ENCODE assay signal across 15 cellular contexts in the genomic region with DNA sequence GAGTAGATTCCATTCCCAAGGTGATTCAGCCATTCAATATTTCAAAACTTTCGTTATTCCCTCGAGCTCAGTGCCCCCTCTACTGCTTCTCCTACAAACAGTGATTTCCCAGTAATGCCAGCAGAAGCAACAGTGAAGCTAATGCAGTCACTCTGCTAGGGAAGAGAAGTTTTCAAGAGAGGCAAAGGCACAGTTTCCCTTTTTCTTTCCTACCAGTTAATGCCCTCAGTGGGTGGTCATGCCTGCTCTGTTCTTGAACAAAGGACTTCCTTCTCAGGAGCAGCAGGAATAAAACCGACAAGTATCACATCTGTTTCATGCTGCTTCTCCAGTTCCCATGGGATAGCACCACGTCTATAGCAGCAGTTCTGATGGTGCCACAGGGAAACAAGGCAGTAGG.
DNase-seq lines count a peak whose midpoint lies in the region; FAIRE-seq and TF ChIP-seq lines count a peak whose summit lies in the region.
"Had no signal": no experiment of that assay in that cellular context is flagged by ENCODE, and none has a peak within 500 bp of the region (broad histone marks: within the 10 kb centered on the region; RNA-seq: fewer than 3 reads in every experiment).

No MANE protein-coding gene starts in this region.

- peak overlapping the region; percentile 50 for H3K9ac ChIP-seq in endodermal cell (ENCODE audit: extremely low read depth, low read length, poor library complexity, severe bottlenecking)
- H3K9ac ChIP-seq: KMS-11 had no signal

- H3K27ac ChIP-seq in endodermal cell (ENCODE audit: low read depth, low read length) = peak overlapping the region; percentile 80
- H3K27ac ChIP-seq: epithelial cell of prostate, KMS-11, skin epidermis had no signal

- H3K27me3 Mint-ChIP-seq in endodermal cell (ENCODE audit: insufficient read depth) = no peaks in the 10 kb centered on the region
- no peaks in the 10 kb centered on the region for H3K27me3 Mint-ChIP-seq in osteocyte (ENCODE audit: unreplicated experiment)

- no peaks in the 10 kb centered on the region for H3K9me3 ChIP-seq in endodermal cell (ENCODE audit: control insufficient read depth, low read length)

- peaks cover 4% of the 10 kb centered on the region for H3K36me3 Mint-ChIP-seq in endodermal cell (ENCODE audit: low read depth)
- H3K36me3 Mint-ChIP-seq in osteocyte (ENCODE audit: unreplicated experiment) = no peaks in the 10 kb centered on the region
- H3K36me3 Mint-ChIP-seq: stimulated activated effector memory CD8-positive, alpha-beta T cell treated with anti-CD3 and anti-CD28 coated beads, Interleukin-12 subunit alpha, Interleukin-12 subunit beta, amount 100 ng/mL, for 72 hours had no signal

- peaks cover 48% of the 10 kb centered on the region for H3K4me1 Mint-ChIP-seq in endodermal cell
- peaks cover 10% of the 10 kb centered on the region for H3K4me1 Mint-ChIP-seq in osteocyte (ENCODE audit: unreplicated experiment)
- H3K4me1 Mint-ChIP-seq: stimulated activated effector memory CD8-positive, alpha-beta T cell treated with anti-CD3 and anti-CD28 coated beads, Interleukin-12 subunit alpha, Interleukin-12 subunit beta, amount 100 ng/mL, for 72 hours had no signal

- no peak for FAIRE-seq in H54 (lab: Jason Lieb, UNC)

- 0 to 1% methylated on average over 4 of the region's 4 CpGs for WGBS in endodermal cell (ENCODE audit: insufficient coverage in 1 of 2, insufficient read length in 1 of 2), 2 experiments

- TF ChIP-seq CTCF in endodermal cell (conservative IDR thresholded peaks at IDR 0.05) (peak; percentile 43), osteocyte (IDR thresholded peaks at IDR 0.05) (peak; percentile 54)

- H3K27ac Mint-ChIP-seq in endodermal cell (peak overlapping the region; percentile 76), osteocyte (ENCODE audit: unreplicated experiment) (peak overlapping the region; percentile 79)
- H3K27ac Mint-ChIP-seq: stimulated activated effector memory CD8-positive, alpha-beta T cell treated with anti-CD3 and anti-CD28 coated beads, Interleukin-12 subunit alpha, Interleukin-12 subunit beta, amount 100 ng/mL, for 72 hours had no signal

- H3K4me1 ChIP-seq in endodermal cell (ENCODE audit: control insufficient read depth, insufficient read depth, low read length) = peaks cover 21% of the 10 kb centered on the region

- H3K4me3 Mint-ChIP-seq in endodermal cell (peak overlapping the region; percentile 20), osteocyte (ENCODE audit: unreplicated experiment) (peak overlapping the region; percentile 38)
- H3K4me3 Mint-ChIP-seq: stimulated activated effector memory CD8-positive, alpha-beta T cell treated with anti-CD3 and anti-CD28 coated beads, Interleukin-12 subunit alpha, Interleukin-12 subunit beta, amount 100 ng/mL, for 72 hours had no signal

- H3K4me3 ChIP-seq in endodermal cell (ENCODE audit: low read length) = peak overlapping the region; percentile 71
- H3K4me3 ChIP-seq: skin epidermis had no signal

- no peak for TF ChIP-seq POLR2A in H54 (IDR thresholded peaks at IDR 0.05; ENCODE audit: low read depth, low read length)

- DNase-seq in NCI-H1092 treated with DMSO at 0.1 percent for 48 hours (lab: John Stamatoyannopoulos, UW) (peak; percentile 78), NCI-H1092 (lab: John Stamatoyannopoulos, UW) (no peak), NCI-H2171 treated with DMSO at 0.1 percent for 48 hours (lab: John Stamatoyannopoulos, UW) (peak; percentile 78), endodermal cell (peak; percentile 95), osteocyte (ENCODE audit: extremely low spot score, unreplicated experiment) (no peak), NCI-H1436 treated with DMSO at 0.1 percent for 48 hours (lab: John Stamatoyannopoulos, UW) (no peak), islet precursor cell (no peak), H54 (ENCODE audit: insufficient read length, low spot score) (no peak)
- DNase-seq: 8988T; activated CD4-positive, alpha-beta T cell treated with anti-CD3 and anti-CD28 coated beads, Interleukin-2, amount 50 U/mL, for 1 hour; left ventricle myocardium superior had no signal

- no peaks in the 10 kb centered on the region for H3K27me3 ChIP-seq in endodermal cell (ENCODE audit: control insufficient read depth, insufficient read depth, low read length, poor library complexity, severe bottlenecking)

- H3K36me3 ChIP-seq in endodermal cell (ENCODE audit: control insufficient read depth, insufficient read depth, low read length) = no peaks in the 10 kb centered on the region

- H3K9me3 Mint-ChIP-seq in endodermal cell = no peaks in the 10 kb centered on the region
- no peaks in the 10 kb centered on the region for H3K9me3 Mint-ChIP-seq in osteocyte (ENCODE audit: unreplicated experiment)
- H3K9me3 Mint-ChIP-seq: stimulated activated effector memory CD8-positive, alpha-beta T cell treated with anti-CD3 and anti-CD28 coated beads, Interleukin-12 subunit alpha, Interleukin-12 subunit beta, amount 100 ng/mL, for 72 hours had no signal

Comparison
In these comparisons a context has a peak if more than half of its experiments do, and no peak if none do; other contexts are left out.
1. DNase-seq: peak in NCI-H1092 treated with DMSO at 0.1 percent for 48 hours (single experiment), NCI-H2171 treated with DMSO at 0.1 percent for 48 hours (single experiment) and endodermal cell (single experiment); none in NCI-H1092 (single experiment), osteocyte (single experiment), NCI-H1436 treated with DMSO at 0.1 percent for 48 hours (single experiment), islet precursor cell (single experiment) and H54 (single experiment).